ENCODE assay signal across 20 cellular contexts in the genomic region with DNA sequence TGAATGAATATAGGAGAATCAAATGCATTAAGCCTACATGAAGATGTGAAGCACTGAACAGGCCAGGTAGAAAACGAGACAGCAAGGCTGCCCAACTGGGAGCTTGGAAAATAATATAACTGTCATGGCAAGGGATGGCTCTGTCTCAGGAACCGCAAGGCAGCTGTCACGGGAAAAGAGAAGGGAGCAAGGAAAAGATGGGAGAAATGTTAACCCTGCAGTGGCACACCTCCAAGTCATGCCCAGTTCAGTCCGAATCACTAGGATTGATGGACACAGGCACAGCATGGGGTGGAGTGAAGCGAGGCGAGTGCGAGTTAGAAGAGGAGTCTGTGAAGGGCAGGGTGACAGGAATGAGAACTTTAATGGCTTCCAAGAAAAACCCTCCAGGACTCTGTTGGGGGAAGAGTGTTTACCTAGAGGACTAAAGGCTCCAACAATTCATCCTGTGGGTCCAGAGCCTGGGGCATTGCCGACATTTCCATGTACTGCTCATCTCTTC.
"Had no signal": no experiment of that assay in that cellular context is flagged by ENCODE, and none has a peak within 500 bp of the region (broad histone marks: within the 10 kb centered on the region; RNA-seq: fewer than 3 reads in every experiment).

No MANE protein-coding gene starts in this region.

- DNase-seq: Karpas-422, KG1, MM.1S, NCI-H1092 treated with DMSO at 0.1 percent for 48 hours, NCI-H1436, NCI-H187, NCI-H2029, NCI-H2081 treated with DMSO at 0.1 percent for 48 hours, NCI-H2171, NCI-H226, NCI-H446, NCI-H510A, NCI-H524 treated with DMSO at 0.1 percent for 48 hours, NCI-H69, NCI-H774, RPMI8226, SHP77, SJCRH30 had no signal

- H3K27ac ChIP-seq: HL-60, SJCRH30 had no signal

- H3K9me3 ChIP-seq: SJCRH30 had no signal

- H3K4me1 ChIP-seq: SJCRH30 had no signal

- H3K36me3 ChIP-seq: SJCRH30 had no signal

- ATAC-seq: SK-N-SH treated with all-trans-retinoic acid at 6 μM for 48 hours had no signal

- H3K4me3 ChIP-seq: SJCRH30 had no signal

- H3K27me3 ChIP-seq: SJCRH30 had no signal
